ENCODE assay signal across 8 cellular contexts in genomic region chr7:7257899-7258692, GRCh38.
DNase-seq lines count a peak whose midpoint lies in the region; ATAC-seq, FAIRE-seq and TF ChIP-seq lines count a peak whose summit lies in the region.

No MANE protein-coding gene starts in this region.

- peak overlapping the region; percentile 74 for H3K4me3 ChIP-seq in Loucy (ENCODE audit: low read length, poor library complexity, severe bottlenecking)
- H3K4me3 ChIP-seq in kidney (ENCODE audit: low read length in 2 of 2) = no peak overlapping the region
- H3K4me3 ChIP-seq in suprapubic skin = no peak overlapping the region

- peak overlapping the region; percentile 82 for H3K4me2 ChIP-seq in Loucy (ENCODE audit: low read depth, low read length, poor library complexity, severe bottlenecking)

- H3K36me3 ChIP-seq in Loucy (ENCODE audit: insufficient read depth, low read length) (no peaks in the 10 kb centered on the region), kidney (ENCODE audit: control insufficient read depth in 1 of 2, insufficient read depth in 2 of 2, low read length in 2 of 2) (no peaks in the 10 kb centered on the region), suprapubic skin (peaks cover 6% of the 10 kb centered on the region)

- no peak for TF ChIP-seq POLR2A in suprapubic skin (IDR thresholded peaks at IDR 0.05)

- no peak for TF ChIP-seq CTCF in Loucy (conservative IDR thresholded peaks at IDR 0.05; ENCODE audit: low read length)
- TF ChIP-seq CTCF in kidney (IDR thresholded peaks at IDR 0.05; ENCODE audit: borderline replicate concordance, extremely low read depth, insufficient read depth) = no peak
- no peak for TF ChIP-seq CTCF in suprapubic skin (IDR thresholded peaks at IDR 0.05)

- ATAC-seq in GM18517 (IDR thresholded peaks at IDR 0.05; ENCODE audit: unreplicated experiment) = peak; percentile 91
- peak; percentile 87 for ATAC-seq in GM21737 (IDR thresholded peaks at IDR 0.05; ENCODE audit: unreplicated experiment)
- ATAC-seq in esophagus mucosa = no peak

- peaks cover 6% of the 10 kb centered on the region; the same call in 1 of the 2 replicates for H3K9me3 ChIP-seq in Loucy (ENCODE audit: insufficient read depth, low read depth, low read length)
- no peaks in the 10 kb centered on the region for H3K9me3 ChIP-seq in kidney (ENCODE audit: control insufficient read depth in 1 of 2, low read length in 2 of 2)
- H3K9me3 ChIP-seq in suprapubic skin = no peaks in the 10 kb centered on the region

- peaks cover 62% of the 10 kb centered on the region for H3K4me1 ChIP-seq in Loucy (ENCODE audit: insufficient read depth, low read length, poor library complexity, severe bottlenecking)
- peaks cover 2 to 15% of the 10 kb centered on the region in 2 donors for H3K4me1 ChIP-seq in kidney (ENCODE audit: control insufficient read depth in 1 of 2, insufficient read depth in 1 of 2, low read depth in 1 of 2, low read length in 2 of 2)
- no peaks in the 10 kb centered on the region for H3K4me1 ChIP-seq in suprapubic skin

- peak; percentile 15 for FAIRE-seq in kidney (lab: Jason Lieb, UNC)

- H2AFZ ChIP-seq in Loucy (ENCODE audit: low read length) = peak overlapping the region; percentile 14; the same call in 1 of the 2 replicates

- H3K27me3 ChIP-seq in Loucy (ENCODE audit: insufficient read depth, low read length, poor library complexity, severe bottlenecking) = no peaks in the 10 kb centered on the region
- H3K27me3 ChIP-seq in suprapubic skin = no peaks in the 10 kb centered on the region

- DNase-seq in kidney (no peak), NCI-H1092 (lab: John Stamatoyannopoulos, UW) (no peak), suprapubic skin (ENCODE audit: low spot score in 2 of 2) (no peak)
- DNase-seq in stimulated activated CD4-positive, alpha-beta T cell treated with anti-CD3 and anti-CD28 coated beads, Interleukin-12 subunit alpha, Interleukin-12 subunit beta, amount 100 ng/mL, for 4 hours = no peak

- no peaks in the 10 kb centered on the region for H4K20me1 ChIP-seq in Loucy (ENCODE audit: insufficient read depth, low read length, poor library complexity, severe bottlenecking)

- no peaks in the 10 kb centered on the region for H3K79me2 ChIP-seq in Loucy (ENCODE audit: insufficient read depth, low read length)

- intact Hi-C loops in kidney (cut with DNase I) = no loop called here

- WGBS in suprapubic skin = 87% methylated on average over 7 of the region's 7 CpGs

- H3K27ac ChIP-seq in kidney (ENCODE audit: low read depth in 2 of 2, low read length in 2 of 2) = peak overlapping the region in 1 of 2 donors; percentile 47
- no peak overlapping the region for H3K27ac ChIP-seq in suprapubic skin

- peak overlapping the region; percentile 66 for H3K9ac ChIP-seq in Loucy (ENCODE audit: low read depth, low read length, poor library complexity, severe bottlenecking)
- H3K9ac ChIP-seq in kidney (ENCODE audit: low read length in 2 of 2) = no peak overlapping the region

- TF ChIP-seq EP300 in suprapubic skin (IDR thresholded peaks at IDR 0.05) = no peak

- no peaks in the 10 kb centered on the region for H3K9me2 ChIP-seq in Loucy (replicated peaks; ENCODE audit: low read depth, low read length)

- peaks cover 9% of the 10 kb centered on the region; the same call in 1 of the 2 replicates for H3F3A ChIP-seq in Loucy (ENCODE audit: low read depth)
